ENCODE assay signal across 21 cellular contexts in the genomic region with DNA sequence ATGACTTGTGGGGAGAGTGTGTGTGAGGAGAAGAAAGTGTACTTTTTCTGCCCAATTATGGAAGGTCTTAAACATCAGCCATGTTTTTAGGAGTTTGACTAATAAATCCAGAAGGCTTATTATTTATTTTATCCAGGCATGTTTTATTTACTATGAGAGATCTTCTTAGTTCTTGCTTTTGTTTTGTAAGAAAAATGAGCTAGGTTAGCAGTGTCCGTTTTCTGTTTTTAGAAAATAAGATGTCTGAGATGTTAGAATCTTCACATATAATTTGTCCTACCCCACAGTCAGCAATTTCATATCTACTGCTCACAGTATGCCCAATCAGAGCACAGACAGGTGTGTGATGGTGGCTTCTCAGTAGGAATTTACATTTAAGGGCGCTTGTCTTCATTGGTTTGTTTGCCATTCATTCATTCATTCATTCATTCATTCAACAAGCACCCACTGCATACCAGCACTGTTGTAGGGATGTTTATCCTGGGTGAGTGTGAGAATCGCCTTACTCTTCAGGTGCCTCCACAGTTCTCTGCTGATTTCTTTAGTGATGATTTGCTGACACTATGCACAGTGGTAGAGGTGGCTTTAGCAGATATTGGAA.
"Had no signal": no experiment of that assay in that cellular context is flagged by ENCODE, and none has a peak within 500 bp of the region (broad histone marks: within the 10 kb centered on the region; RNA-seq: fewer than 3 reads in every experiment).

No MANE protein-coding gene starts in this region.

- H3K27me3 ChIP-seq: heart left ventricle, upper lobe of left lung had no signal

- H3K27ac ChIP-seq: lower lobe of right lung had no signal

- H3K36me3 Mint-ChIP-seq: naive B cell, T-cell had no signal

- H3K4me3 Mint-ChIP-seq: activated T-cell treated with anti-CD3 and anti-CD28 coated beads, Interleukin-2, amount 50 U/mL, for 4 hours; naive B cell; T-cell had no signal

- H3K9me3 Mint-ChIP-seq: activated T-cell treated with anti-CD3 and anti-CD28 coated beads, Interleukin-2, amount 50 U/mL, for 4 hours; T-cell had no signal

- H3K4me3 ChIP-seq: heart left ventricle, lower lobe of right lung, thoracic aorta, upper lobe of left lung had no signal

- FAIRE-seq: keratinocyte had no signal

- ATAC-seq: activated T-cell treated with anti-CD3 and anti-CD28 coated beads, Interleukin-2, amount 50 U/mL, for 4 hours; T-cell had no signal

- DNase-seq: activated CD4-positive, alpha-beta T cell treated with anti-CD3 and anti-CD28 coated beads for 1 hour; activated CD4-positive, alpha-beta T cell treated with anti-CD3 and anti-CD28 coated beads, Interleukin-2, amount 50 U/mL, for 1 hour; activated CD8-positive, alpha-beta memory T cell treated with anti-CD3 and anti-CD28 coated beads for 24 hours; activated CD8-positive, alpha-beta memory T cell treated with anti-CD3 and anti-CD28 coated beads, Interleukin-2, amount 50 U/mL, for 48 hours; activated naive CD4-positive, alpha-beta T cell treated with Interleukin-2 at 50 U/mL for 16 hours; activated T-cell treated with anti-CD3 and anti-CD28 coated beads, Interleukin-2, amount 50 U/mL, for 4 hours; amygdala; heart left ventricle; left colon; lower lobe of right lung; naive B cell; occipital lobe; posterior cingulate gyrus; retina; stimulated activated CD4-positive, alpha-beta T cell treated with anti-CD3 and anti-CD28 coated beads, Interleukin-2, amount 100 ng/mL, for 48 hours; stimulated activated CD8-positive, alpha-beta memory T cell treated with anti-CD3 and anti-CD28 coated beads, Interleukin-4, amount 100 ng/mL, for 48 hours; stimulated activated naive CD4-positive, alpha-beta T cell; T-cell; upper lobe of left lung had no signal

- H3K36me3 ChIP-seq: heart left ventricle, lower lobe of right lung, thoracic aorta, upper lobe of left lung had no signal

- H3K9me3 ChIP-seq: heart left ventricle, lower lobe of right lung, thoracic aorta, upper lobe of left lung had no signal

- H3K27me3 Mint-ChIP-seq: naive B cell, T-cell had no signal
